10 cellular contexts compared by ENCODE assay signal in the genomic region with DNA sequence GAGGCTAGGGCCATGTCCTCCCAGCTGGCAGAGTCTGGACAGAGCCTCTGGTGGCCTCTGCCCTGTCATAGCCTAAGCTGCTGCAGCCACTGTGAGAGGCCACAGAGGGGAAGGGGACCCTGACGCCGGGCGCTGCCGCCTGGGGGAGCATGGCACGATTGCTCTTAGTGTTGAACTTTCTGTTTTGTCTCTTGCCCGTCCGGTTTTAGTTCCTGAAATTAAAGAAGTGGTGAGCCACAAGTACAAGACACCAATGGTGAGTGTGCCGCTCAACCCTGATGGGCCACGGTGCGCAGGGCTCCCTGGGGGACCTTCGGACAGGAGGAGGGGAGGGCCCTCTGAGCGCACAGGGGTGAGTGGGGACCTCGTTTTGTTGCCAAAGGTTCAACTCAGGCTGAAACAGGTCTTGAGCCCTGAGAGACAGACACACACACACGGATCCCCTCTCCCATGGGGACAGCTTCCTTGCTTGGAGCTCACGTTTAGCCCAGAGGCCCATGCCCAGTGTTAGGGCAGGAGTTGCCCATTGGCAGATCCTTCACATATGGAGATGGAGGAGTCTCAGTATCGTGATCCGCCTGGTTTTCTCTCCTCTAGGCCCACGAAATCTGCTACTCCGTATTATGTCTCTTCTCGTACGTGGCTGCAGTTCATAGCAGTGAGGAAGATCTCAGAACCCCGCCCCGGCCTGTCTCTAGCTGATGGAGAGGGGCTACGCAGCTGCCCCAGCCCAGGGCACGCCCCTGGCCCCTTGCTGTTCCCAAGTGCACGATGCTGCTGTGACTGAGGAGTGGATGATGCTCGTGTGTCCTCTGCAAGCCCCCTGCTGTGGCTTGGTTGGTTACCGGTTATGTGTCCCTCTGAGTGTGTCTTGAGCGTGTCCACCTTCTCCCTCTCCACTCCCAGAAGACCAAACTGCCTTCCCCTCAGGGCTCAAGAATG.
DNase-seq lines count a peak whose midpoint lies in the region; ATAC-seq and TF ChIP-seq lines count a peak whose summit lies in the region.
"Had no signal": no experiment of that assay in that cellular context is flagged by ENCODE, and none has a peak within 500 bp of the region (broad histone marks: within the 10 kb centered on the region; RNA-seq: fewer than 3 reads in every experiment).

No MANE protein-coding gene starts in this region.

- H3K9me2 ChIP-seq in MM.1S (replicated peaks; ENCODE audit: insufficient read depth, low read length): no peaks in the 10 kb centered on the region

- H3K4me3 ChIP-seq in MM.1S (ENCODE audit: low read length): no peak overlapping the region
- H3K4me3 ChIP-seq: vagina had no signal

- no peaks in the 10 kb centered on the region for H3K79me2 ChIP-seq in MM.1S (ENCODE audit: low read length)

- H3K27ac Mint-ChIP-seq in memory B cell: peak overlapping the region; percentile 47

- H3K9ac ChIP-seq in MM.1S (ENCODE audit: low read length): no peak overlapping the region

- no peak overlapping the region for H2AFZ ChIP-seq in MM.1S (ENCODE audit: low read length)

- H3K9me3 Mint-ChIP-seq in memory B cell: no peaks in the 10 kb centered on the region
- H3K9me3 Mint-ChIP-seq: nephron had no signal

- peaks cover 17% of the 10 kb centered on the region for H3K4me1 Mint-ChIP-seq in memory B cell
- H3K4me1 Mint-ChIP-seq: nephron had no signal

- H3K36me3 Mint-ChIP-seq in memory B cell: peaks cover 17% of the 10 kb centered on the region

- DNase-seq in GM13977 (ENCODE audit: low spot score) (peak; percentile 16), NOMO-1 (lab: John Stamatoyannopoulos, UW; ENCODE audit: unreplicated experiment in 2 of 2) (peak; percentile 33 to 41), memory B cell (ENCODE audit: low spot score in 2 of 2) (peak; percentile 45 to 50), NCI-H187 treated with DMSO at 0.1 percent for 48 hours (lab: John Stamatoyannopoulos, UW) (no peak), MM.1S (no peak), activated gamma-delta T cell (lab: John Stamatoyannopoulos, UW) (no peak)

- TF ChIP-seq CTCF in GM13977 (IDR thresholded peaks at IDR 0.05; ENCODE audit: extremely low read depth, insufficient read depth, missing control alignments) (no peak), MM.1S (IDR thresholded peaks at IDR 0.05; ENCODE audit: low read length) (no peak)

- no peaks in the 10 kb centered on the region for H3K27me3 ChIP-seq in MM.1S (replicated peaks; ENCODE audit: insufficient read depth, low read length)
- H3K27me3 ChIP-seq: vagina had no signal

- no peaks in the 10 kb centered on the region for H3K4me1 ChIP-seq in MM.1S (ENCODE audit: low read length)

- peak; percentile 50 for ATAC-seq in GM21528 (IDR thresholded peaks at IDR 0.05; ENCODE audit: low FRiP score, unreplicated experiment)
- peak; percentile 94 for ATAC-seq in memory B cell (ENCODE audit: low read depth)
- ATAC-seq in HG03135 (IDR thresholded peaks at IDR 0.05; ENCODE audit: unreplicated experiment): no peak

- H3K4me3 Mint-ChIP-seq in memory B cell: peak overlapping the region; percentile 30
- H3K4me3 Mint-ChIP-seq: nephron had no signal

- H3K27me3 Mint-ChIP-seq in memory B cell: no peaks in the 10 kb centered on the region

- H3K9me3 ChIP-seq in MM.1S (replicated peaks; ENCODE audit: insufficient read depth, low read length): no peaks in the 10 kb centered on the region
- H3K9me3 ChIP-seq: vagina had no signal

- H3K36me3 ChIP-seq in MM.1S (replicated peaks; ENCODE audit: insufficient read depth, low read length): no peaks in the 10 kb centered on the region

- in situ Hi-C loops in GM13977 (cut with MboI; ENCODE audit: low pct_unique_long_range_greater_than_20kb, low sequenced_read_pairs, unreplicated experiment): no loop called here

- H3F3A ChIP-seq in MM.1S (ENCODE audit: insufficient read depth, low read length): no peaks in the 10 kb centered on the region

- H4K20me1 ChIP-seq in MM.1S (ENCODE audit: insufficient read depth, low read length): no peaks in the 10 kb centered on the region

- H3K4me2 ChIP-seq in MM.1S (ENCODE audit: low read depth, low read length): no peak overlapping the region

- no peak overlapping the region for H3K27ac ChIP-seq in MM.1S (ENCODE audit: low read length)
- H3K27ac ChIP-seq: vagina had no signal

Comparison
In these comparisons a context has a peak if more than half of its experiments do, and no peak if none do; other contexts are left out.
1. DNase-seq: peak in GM13977 (single experiment), NOMO-1 (2 of 2) and memory B cell (2 of 2); none in NCI-H187 treated with DMSO at 0.1 percent for 48 hours (single experiment), MM.1S (single experiment) and activated gamma-delta T cell (single experiment).